In genomic region chr15:70421197-70421482, GRCh38 we compare ENCODE assay signal across 24 cellular contexts.
A peak's percentile ranks its signal among the peaks of the same experiment; 100 is the strongest.
DNase-seq lines count a peak whose midpoint lies in the region; ATAC-seq and TF ChIP-seq lines count a peak whose summit lies in the region.
"Had no signal": no experiment of that assay in that cellular context is flagged by ENCODE, and none has a peak within 500 bp of the region (broad histone marks: within the 10 kb centered on the region; RNA-seq: fewer than 3 reads in every experiment).

No MANE protein-coding gene starts in this region.

- H3K9me3 Mint-ChIP-seq in activated naive CD8-positive, alpha-beta T cell treated with anti-CD3 and anti-CD28 coated beads for 36 hours: peaks cover 5% of the 10 kb centered on the region
- H3K9me3 Mint-ChIP-seq: CD4-positive, alpha-beta T cell; neural progenitor cell; type B pancreatic cell had no signal

- no peak overlapping the region for H3K4me3 Mint-ChIP-seq in activated naive CD8-positive, alpha-beta T cell treated with anti-CD3 and anti-CD28 coated beads for 36 hours
- H3K4me3 Mint-ChIP-seq: activated naive CD8-positive, alpha-beta T cell treated with anti-CD3 and anti-CD28 coated beads, Interleukin-2, amount 10 ng/mL, durations not matched to agents 7 days and 5 days; CD4-positive, alpha-beta T cell; neural progenitor cell; T-helper 2 cell treated with Interferon-gamma antibody and Interleukin-4, amounts not matched to agents 5 μg/mL and 100 μg/mL, for 36 hours; type B pancreatic cell had no signal

- no peaks in the 10 kb centered on the region for H3K36me3 ChIP-seq in lower lobe of right lung
- H3K36me3 ChIP-seq: brain microvascular endothelial cell, neural progenitor cell, SJSA1 had no signal

- no peak overlapping the region for H3K4me3 ChIP-seq in lower lobe of right lung
- H3K4me3 ChIP-seq: neural progenitor cell, PC-9, SJSA1 had no signal

- H3K9me3 ChIP-seq in lower lobe of right lung: peaks cover 3% of the 10 kb centered on the region
- H3K9me3 ChIP-seq: SJSA1 had no signal

- DNase-seq in DMS79 (lab: John Stamatoyannopoulos, UW) (peak; percentile 69), NCI-H1436 treated with DMSO at 0.1 percent for 48 hours (lab: John Stamatoyannopoulos, UW) (peak; percentile 76), NCI-H69 (lab: John Stamatoyannopoulos, UW) (peak; percentile 90), lower lobe of right lung (no peak)
- DNase-seq in activated naive CD8-positive, alpha-beta T cell treated with anti-CD3 and anti-CD28 coated beads for 36 hours: no peak
- no peak for DNase-seq in stimulated activated CD4-positive, alpha-beta T cell treated with anti-CD3 and anti-CD28 coated beads, Interleukin-1b, Interleukin-23, amount 100 ng/mL, for 48 hours
- DNase-seq: activated CD8-positive, alpha-beta memory T cell treated with anti-CD3 and anti-CD28 coated beads for 24 hours; activated naive CD8-positive, alpha-beta T cell treated with anti-CD3 and anti-CD28 coated beads, Interleukin-2, amount 10 ng/mL, durations not matched to agents 7 days and 5 days; brain microvascular endothelial cell; CD4-positive, alpha-beta T cell; cortex of kidney; foreskin keratinocyte; GOT3; midbrain; NCI-H446; PC-9; stimulated activated naive CD4-positive, alpha-beta T cell had no signal

- H3K27me3 Mint-ChIP-seq in activated naive CD8-positive, alpha-beta T cell treated with anti-CD3 and anti-CD28 coated beads for 36 hours: no peaks in the 10 kb centered on the region
- H3K27me3 Mint-ChIP-seq: CD4-positive, alpha-beta T cell had no signal

- H3K27ac ChIP-seq in lower lobe of right lung: no peak overlapping the region
- H3K27ac ChIP-seq: brain microvascular endothelial cell, foreskin keratinocyte, neural progenitor cell, PC-9, SJSA1 had no signal

- no peak for TF ChIP-seq CTCF in lower lobe of right lung (IDR thresholded peaks at IDR 0.05)

- no peak overlapping the region for H3K27ac Mint-ChIP-seq in activated naive CD8-positive, alpha-beta T cell treated with anti-CD3 and anti-CD28 coated beads for 36 hours
- H3K27ac Mint-ChIP-seq: activated naive CD8-positive, alpha-beta T cell treated with anti-CD3 and anti-CD28 coated beads, Interleukin-2, amount 10 ng/mL, durations not matched to agents 7 days and 5 days; CD4-positive, alpha-beta T cell; neural progenitor cell; T-helper 2 cell treated with Interferon-gamma antibody and Interleukin-4, amounts not matched to agents 5 μg/mL and 100 μg/mL, for 36 hours; type B pancreatic cell had no signal

- peaks cover 16% of the 10 kb centered on the region for H3K4me1 Mint-ChIP-seq in activated naive CD8-positive, alpha-beta T cell treated with anti-CD3 and anti-CD28 coated beads for 36 hours

- peak; percentile 39 to 74 for ATAC-seq in lower lobe of right lung
- ATAC-seq in HG03378 (IDR thresholded peaks at IDR 0.05; ENCODE audit: unreplicated experiment): no peak
- ATAC-seq in HG03139 (IDR thresholded peaks at IDR 0.05; ENCODE audit: unreplicated experiment): no peak
- ATAC-seq: activated CD4-positive, CD25-positive, alpha-beta regulatory T cell treated with anti-CD3 and anti-CD28 coated beads, Interleukin-2, amount 50 U/mL, for 24 hours; foreskin keratinocyte had no signal

- peaks cover 3% of the 10 kb centered on the region for H3K4me1 ChIP-seq in lower lobe of right lung
- H3K4me1 ChIP-seq: foreskin keratinocyte had no signal

- H3K27me3 ChIP-seq in lower lobe of right lung (ENCODE audit: low read depth): no peaks in the 10 kb centered on the region
- H3K27me3 ChIP-seq: neural progenitor cell had no signal

- intact Hi-C loops in lower lobe of right lung (cut with DNase I): no loop called here

- H3K36me3 Mint-ChIP-seq in activated naive CD8-positive, alpha-beta T cell treated with anti-CD3 and anti-CD28 coated beads for 36 hours: no peaks in the 10 kb centered on the region
- H3K36me3 Mint-ChIP-seq: neural progenitor cell, type B pancreatic cell had no signal

Comparison
In these comparisons a context has a peak if more than half of its experiments do, and no peak if none do; other contexts are left out.
1. DNase-seq: peak in DMS79 (single experiment), NCI-H1436 treated with DMSO at 0.1 percent for 48 hours (single experiment) and NCI-H69 (single experiment); none in lower lobe of right lung (single experiment), activated naive CD8-positive, alpha-beta T cell treated with anti-CD3 and anti-CD28 coated beads for 36 hours (single experiment) and stimulated activated CD4-positive, alpha-beta T cell treated with anti-CD3 and anti-CD28 coated beads, Interleukin-1b, Interleukin-23, amount 100 ng/mL, for 48 hours (single experiment).
2. ATAC-seq: peak in lower lobe of right lung (2 of 2); none in HG03378 (single experiment) and HG03139 (single experiment).